Comparison of ENCODE assay signal across 8 cellular contexts in genomic region chr10:92699193-92699517, GRCh38. TPM values are rescaled to one million over a fixed set of nuclear protein-coding genes. Genes with fewer than 3 reads are reported as not detected.
DNase-seq lines count a peak whose midpoint lies in the region; ATAC-seq and TF ChIP-seq lines count a peak whose summit lies in the region.

No MANE protein-coding gene starts in this region.

- peak overlapping the region; percentile 76 for H3K4me2 ChIP-seq in mammary epithelial cell (ENCODE audit: insufficient read depth, low read depth, low read length)

- H3K36me3 ChIP-seq in heart left ventricle (peaks cover 0 to 17% (median 14%) of the 10 kb centered on the region in 9 donors), mammary epithelial cell (ENCODE audit: insufficient read depth, low read length) (no peaks in the 10 kb centered on the region), uterus (no peaks in the 10 kb centered on the region)

- H3K4me3 ChIP-seq in heart left ventricle (peak overlapping the region in 11 of 12 donors; percentile 10 to 56 (median 45)), mammary epithelial cell (replicated peaks in 1 of 3; ENCODE audit: insufficient read depth in 1 of 3, low read depth in 2 of 3, low read length in 3 of 3) (peak overlapping the region in 2 of 3 experiments; percentile 38 to 44), mononuclear cell (ENCODE audit: low read length) (peak overlapping the region; percentile 41), uterus (peak overlapping the region; percentile 12 to 18)

- TF ChIP-seq CTCF in heart left ventricle (IDR thresholded peaks at IDR 0.05) (no peak), mammary epithelial cell (conservative IDR thresholded peaks at IDR 0.05 in 1 of 2, IDR thresholded peaks at IDR 0.05 in 1 of 2; ENCODE audit: extremely low read depth in 1 of 2, insufficient read depth in 1 of 2, low read depth in 1 of 2, low read length in 2 of 2) (no peak), uterus (IDR thresholded peaks at IDR 0.05) (no peak)

- in situ Hi-C loops in mammary epithelial cell (cut with MboI; ENCODE audit: low sequenced_read_pairs in 2 of 2) = no loop called here

- H3K27ac ChIP-seq in heart left ventricle = peak overlapping the region in 4 of 12 donors; percentile 24 to 40 (median 30)
- H3K27ac ChIP-seq in mammary epithelial cell (ENCODE audit: insufficient read depth, low read depth, low read length) = no peak overlapping the region
- H3K27ac ChIP-seq in uterus = no peak overlapping the region

- no peaks in the 10 kb centered on the region for H4K20me1 ChIP-seq in mammary epithelial cell (ENCODE audit: insufficient read depth, low read length)

- H3K27me3 ChIP-seq in heart left ventricle = peaks cover 0 to 63% (median 28%) of the 10 kb centered on the region in 9 donors
- H3K27me3 ChIP-seq in mammary epithelial cell (ENCODE audit: insufficient read depth, low read length) = peaks cover 9% of the 10 kb centered on the region
- peaks cover 16% of the 10 kb centered on the region for H3K27me3 ChIP-seq in mononuclear cell (ENCODE audit: insufficient read depth, low read length)
- peaks cover 0 to 11% of the 10 kb centered on the region in 2 donors for H3K27me3 ChIP-seq in uterus

- intact Hi-C loops in heart left ventricle (cut with DNase I) = loop anchor here in 7 of 10 donors (5.0 to 10.0 kb wide), 4 partner anchors 56 to 146 kb away; partner anchors contain the start of gene EXOC6 (in 2 of the 7)
- intact Hi-C loops in cardiac septum (cut with DNase I) = no loop called here
- intact Hi-C loops in mammary epithelial cell (cut with micrococcal nuclease) = no loop called here
- intact Hi-C loops in uterus (cut with DNase I; ENCODE audit: low total_unique reads) = no loop called here

- dilution Hi-C loops in mammary epithelial cell (cut with HindIII; ENCODE audit: low sequenced_read_pairs) = no loop called here

- H3K9me3 ChIP-seq in heart left ventricle = no peaks in the 10 kb centered on the region
- H3K9me3 ChIP-seq in mammary epithelial cell (replicated peaks; ENCODE audit: insufficient read depth, low read length) = no peaks in the 10 kb centered on the region
- H3K9me3 ChIP-seq in mononuclear cell (ENCODE audit: low read depth, low read length) = no peaks in the 10 kb centered on the region
- no peaks in the 10 kb centered on the region for H3K9me3 ChIP-seq in uterus

- BruUV-seq in mammary epithelial cell (replicated peaks; lab: Mats Ljungman, UMichigan) = no TSS peak

- H3K4me1 ChIP-seq in heart left ventricle (peaks cover 0 to 43% (median 10%) of the 10 kb centered on the region in 12 donors), mammary epithelial cell (ENCODE audit: insufficient read depth, low read length) (peaks cover 5% of the 10 kb centered on the region), mononuclear cell (ENCODE audit: insufficient read depth, low read length) (peaks cover 41% of the 10 kb centered on the region), uterus (no peaks in the 10 kb centered on the region)

- ATAC-seq in heart left ventricle (no peak), HG03460 (IDR thresholded peaks at IDR 0.05; ENCODE audit: unreplicated experiment) (no peak)

- TF ChIP-seq POLR2A in heart left ventricle (IDR thresholded peaks at IDR 0.05) (no peak), uterus (IDR thresholded peaks at IDR 0.05) (no peak)

- WGBS in heart left ventricle, 4 donors = 5 to 40% (median 6%) methylated on average over 1 to 3 of the region's 3 CpGs
- WGBS in mammary epithelial cell (ENCODE audit: low coverage, missing lambda C conversion rate) = 23% methylated on average over 3 of the region's 3 CpGs

- DNase-seq in heart left ventricle (no peak), cardiac septum (ENCODE audit: low spot score) (no peak), mammary epithelial cell (no peak), uterus (no peak), NCI-H345 treated with DMSO at 0.1 percent for 48 hours (lab: John Stamatoyannopoulos, UW; ENCODE audit: unreplicated experiment) (no peak), NCI-H1436 (lab: John Stamatoyannopoulos, UW) (no peak)

- H3K79me2 ChIP-seq in mammary epithelial cell (ENCODE audit: insufficient read depth, low read length) = no peaks in the 10 kb centered on the region

- no peak overlapping the region for H3K9ac ChIP-seq in mammary epithelial cell (ENCODE audit: insufficient read depth, low read length)

- peak overlapping the region; percentile 98 for H2AFZ ChIP-seq in mammary epithelial cell (ENCODE audit: low read depth, low read length)

- CTCF ChIA-PET in mammary epithelial cell (lab: Charles Lee; ENCODE audit: low non-redundant PET) = no interaction called here

RNA-seq across cellular contexts. Expression of gene HHEX, which starts 9.4 kb away (rescaled TPM):
- total RNA-seq in heart left ventricle (10 to 100 TPM in 1 of 9 donors, 1 to 10 TPM in 8; 1.5 to 14.0 (median 4.1) TPM), cardiac septum (4.4 TPM), mammary epithelial cell (under 1 TPM; 0.28 to 0.33 TPM), mononuclear cell (30.3 TPM), uterus (10 to 100 TPM in 2 of 4 donors, 1 to 10 TPM in 2; 6.1 to 33.2 (median 12.4) TPM)
- polyA plus RNA-seq in heart left ventricle (1 to 10 TPM; 2.6 to 3.5 TPM), mammary epithelial cell (0.16 TPM)
- polyA minus RNA-seq in mammary epithelial cell = not detected

Comparison
In these comparisons a context has a peak if more than half of its experiments do, and no peak if none do; other contexts are left out.
1. intact Hi-C loops: an anchor here in heart left ventricle (5.0 to 10.0 kb wide); none called in cardiac septum, mammary epithelial cell and uterus.